Comparison of ENCODE assay signal across 1 cellular context in the genomic region with DNA sequence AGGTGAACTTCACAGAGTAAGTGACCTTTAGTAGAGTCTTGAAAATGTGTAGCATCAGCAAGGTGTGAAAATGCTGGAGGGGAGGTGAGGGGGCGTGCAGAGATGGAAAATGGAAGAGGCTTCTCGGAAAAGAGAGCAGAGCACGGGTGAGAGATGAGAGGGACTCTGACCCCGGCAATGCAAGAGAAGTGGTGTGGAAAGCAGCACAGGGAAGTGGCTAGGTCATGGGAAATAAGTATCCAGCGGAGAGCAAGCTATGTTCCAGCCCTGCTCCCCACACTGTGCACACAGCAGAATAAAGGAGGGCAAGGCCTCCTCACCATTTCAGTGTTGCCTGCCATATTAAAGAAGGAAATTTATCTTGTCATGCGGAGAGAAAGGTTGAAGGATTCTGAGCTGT.
TF ChIP-seq lines count a peak whose summit lies in the region.

No MANE protein-coding gene starts in this region.

TF ChIP-seq in HepG2, 621 proteins besides CTCF, POLR2A, EP300 and RAD21 (continued from another document):
- TF ChIP-seq HNRNPH1 (optimal IDR thresholded peaks at IDR 0.05; ENCODE audit: low read depth, low read length) (no peak), SMAD1 (CRISPR knock-in tag; IDR thresholded peaks at IDR 0.05; ENCODE audit: borderline replicate concordance, low read depth) (no peak), ZMYM3 (CRISPR knock-in tag; IDR thresholded peaks at IDR 0.05) (no peak), NFE2L2 (IDR thresholded peaks at IDR 0.05; ENCODE audit: low read length) (no peak), ZNF446 (CRISPR knock-in tag; IDR thresholded peaks at IDR 0.05) (no peak), TCF12 (IDR thresholded peaks at IDR 0.05) (no peak), TCF12 (CRISPR knock-in tag; IDR thresholded peaks at IDR 0.05) (no peak), KAT7 (CRISPR knock-in tag; IDR thresholded peaks at IDR 0.05; ENCODE audit: borderline replicate concordance) (no peak), MBD4 (IDR thresholded peaks at IDR 0.05; ENCODE audit: borderline replicate concordance, low read length) (no peak)
- TF ChIP-seq, protein P1, sequence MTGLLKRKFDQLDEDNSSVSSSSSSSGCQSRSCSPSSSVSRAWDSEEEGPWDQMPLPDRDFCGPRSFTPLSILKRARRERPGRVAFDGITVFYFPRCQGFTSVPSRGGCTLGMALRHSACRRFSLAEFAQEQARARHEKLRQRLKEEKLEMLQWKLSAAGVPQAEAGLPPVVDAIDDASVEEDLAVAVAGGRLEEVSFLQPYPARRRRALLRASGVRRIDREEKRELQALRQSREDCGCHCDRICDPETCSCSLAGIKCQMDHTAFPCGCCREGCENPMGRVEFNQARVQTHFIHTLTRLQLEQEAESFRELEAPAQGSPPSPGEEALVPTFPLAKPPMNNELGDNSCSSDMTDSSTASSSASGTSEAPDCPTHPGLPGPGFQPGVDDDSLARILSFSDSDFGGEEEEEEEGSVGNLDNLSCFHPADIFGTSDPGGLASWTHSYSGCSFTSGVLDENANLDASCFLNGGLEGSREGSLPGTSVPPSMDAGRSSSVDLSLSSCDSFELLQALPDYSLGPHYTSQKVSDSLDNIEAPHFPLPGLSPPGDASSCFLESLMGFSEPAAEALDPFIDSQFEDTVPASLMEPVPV (CRISPR knock-in tag; IDR thresholded peaks at IDR 0.05): no peak
- TF ChIP-seq, protein P2, sequence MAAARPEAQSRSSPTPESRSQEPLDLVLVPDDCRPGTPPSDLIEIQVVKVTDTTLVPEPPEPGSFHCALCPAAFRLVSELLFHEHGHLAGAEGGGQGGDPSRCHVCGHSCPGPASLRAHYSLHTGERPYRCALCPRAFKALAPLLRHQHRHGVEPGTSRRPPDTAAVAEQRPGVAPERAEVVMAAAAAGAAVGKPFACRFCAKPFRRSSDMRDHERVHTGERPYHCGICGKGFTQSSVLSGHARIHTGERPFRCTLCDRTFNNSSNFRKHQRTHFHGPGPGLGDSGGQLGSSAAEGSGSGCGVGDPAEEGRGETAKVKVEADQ (CRISPR knock-in tag; IDR thresholded peaks at IDR 0.05; ENCODE audit: borderline replicate concordance): no peak
